24 cellular contexts compared by ENCODE assay signal in the genomic region with DNA sequence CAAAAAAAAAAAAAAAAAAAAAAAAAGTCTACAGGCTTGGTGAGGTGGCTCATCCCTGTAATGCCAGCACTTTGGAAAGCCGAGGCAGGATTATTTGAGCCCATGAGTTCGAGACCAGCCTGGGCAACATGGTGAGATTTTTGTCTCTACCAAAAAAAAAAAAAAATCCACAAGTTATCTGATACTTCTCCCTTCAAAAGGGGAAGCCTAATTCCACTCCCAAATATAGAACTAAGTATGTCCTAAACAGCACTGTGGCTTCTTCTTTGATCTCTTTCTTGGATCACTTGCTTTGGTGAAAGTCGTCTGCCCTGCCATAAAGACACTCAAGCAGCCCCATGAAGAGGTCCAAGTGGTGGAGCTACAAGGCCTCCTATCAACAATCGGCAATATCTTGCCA. TPM values are rescaled to one million over a fixed set of nuclear protein-coding genes. Genes with fewer than 3 reads are reported as not detected.
"Had no signal": no experiment of that assay in that cellular context is flagged by ENCODE, and none has a peak within 500 bp of the region (broad histone marks: within the 10 kb centered on the region; RNA-seq: fewer than 3 reads in every experiment).

No MANE protein-coding gene starts in this region.

- DNase-seq: activated CD4-positive, alpha-beta T cell treated with anti-CD3 and anti-CD28 coated beads, Interleukin-2, amount 10 ng/mL, durations not matched to agents 7 days and 5 days; activated CD8-positive, alpha-beta T cell treated with anti-CD3 and anti-CD28 coated beads, Interleukin-2, amount 10 ng/mL, durations not matched to agents 7 days and 5 days; activated effector memory CD4-positive, alpha-beta T cell treated with Interleukin-2 at 50 U/mL for 16 hours; activated naive CD4-positive, alpha-beta T cell treated with anti-CD3 and anti-CD28 coated beads, Interleukin-2, amount 10 ng/mL, durations not matched to agents 7 days and 5 days; activated naive CD8-positive, alpha-beta T cell treated with anti-CD3 and anti-CD28 coated beads, Interleukin-2, amount 50 U/mL, for 24 hours; activated T-cell treated with anti-CD3 and anti-CD28 coated beads, Interleukin-2, amount 50 U/mL, for 24 hours; anterior cingulate cortex; caudate nucleus; foreskin keratinocyte; lower lobe of right lung; sigmoid colon; stimulated activated CD4-positive, alpha-beta T cell treated with anti-CD3 and anti-CD28 coated beads, Interleukin-4, amount 100 ng/mL, for 4 hours; testis had no signal

- H3K4me2 ChIP-seq: hepatocyte had no signal

- H3K4me1 ChIP-seq: foreskin keratinocyte, lower lobe of right lung, parathyroid adenoma, sigmoid colon, testis had no signal

- H3K27ac ChIP-seq: foreskin keratinocyte, hepatocyte, lower lobe of right lung, parathyroid adenoma, sigmoid colon, testis had no signal

- H3K4me3 Mint-ChIP-seq: activated CD4-positive, alpha-beta T cell treated with anti-CD3 and anti-CD28 coated beads, Interleukin-2, amount 10 ng/mL, durations not matched to agents 7 days and 5 days; activated CD8-positive, alpha-beta T cell treated with anti-CD3 and anti-CD28 coated beads, Interleukin-2, amount 10 ng/mL, durations not matched to agents 7 days and 5 days; activated naive CD4-positive, alpha-beta T cell treated with anti-CD3 and anti-CD28 coated beads, Interleukin-2, amount 10 ng/mL, durations not matched to agents 7 days and 5 days; activated naive CD8-positive, alpha-beta T cell treated with anti-CD3 and anti-CD28 coated beads, Interleukin-2, amount 50 U/mL, for 24 hours; activated T-cell treated with anti-CD3 and anti-CD28 coated beads, Interleukin-2, amount 50 U/mL, for 24 hours; brain; natural killer cell treated with Interleukin-12 subunit alpha and Interleukin-12 subunit beta and Interleukin-15 and Interleukin-18, amount 100 ng/mL, for 72 hours; stimulated activated memory B cell treated with anti-CD40 and anti-IgM and Interleukin-4, amounts not matched to agents 10 μg/mL and 1 μg/mL and 100 μg/mL, for 72 hours; type B pancreatic cell had no signal

- H3K27me3 Mint-ChIP-seq: activated naive CD8-positive, alpha-beta T cell treated with anti-CD3 and anti-CD28 coated beads, Interleukin-2, amount 50 U/mL, for 24 hours; activated T-cell treated with anti-CD3 and anti-CD28 coated beads, Interleukin-2, amount 50 U/mL, for 24 hours had no signal

- H3K4me3 ChIP-seq: hepatocyte, lower lobe of right lung, sigmoid colon, testis had no signal

- ATAC-seq: activated CD4-positive, CD25-positive, alpha-beta regulatory T cell treated with anti-CD3 and anti-CD28 coated beads, Interleukin-2, amount 50 U/mL, for 24 hours; activated CD8-positive, alpha-beta T cell treated with anti-CD3 and anti-CD28 coated beads, Interleukin-2, amount 10 ng/mL, durations not matched to agents 7 days and 5 days; activated naive CD8-positive, alpha-beta T cell treated with anti-CD3 and anti-CD28 coated beads, Interleukin-2, amount 50 U/mL, for 24 hours; foreskin keratinocyte; lower lobe of right lung; natural killer cell treated with Interleukin-12 subunit alpha and Interleukin-12 subunit beta and Interleukin-15 and Interleukin-18, amount 100 ng/mL, for 72 hours; stimulated activated memory B cell treated with anti-CD40 and anti-IgM and Interleukin-4, amounts not matched to agents 10 μg/mL and 1 μg/mL and 100 μg/mL, for 72 hours had no signal

- H3K9me3 Mint-ChIP-seq: activated CD4-positive, alpha-beta T cell treated with anti-CD3 and anti-CD28 coated beads, Interleukin-2, amount 10 ng/mL, durations not matched to agents 7 days and 5 days; activated naive CD8-positive, alpha-beta T cell treated with anti-CD3 and anti-CD28 coated beads, Interleukin-2, amount 50 U/mL, for 24 hours; activated T-cell treated with anti-CD3 and anti-CD28 coated beads, Interleukin-2, amount 50 U/mL, for 24 hours; natural killer cell treated with Interleukin-12 subunit alpha and Interleukin-12 subunit beta and Interleukin-15 and Interleukin-18, amount 100 ng/mL, for 72 hours; stimulated activated memory B cell treated with anti-CD40 and anti-IgM and Interleukin-4, amounts not matched to agents 10 μg/mL and 1 μg/mL and 100 μg/mL, for 72 hours; type B pancreatic cell had no signal

- H3K9me3 ChIP-seq: lower lobe of right lung, sigmoid colon, testis had no signal

- FAIRE-seq: colon had no signal

- H3K27me3 ChIP-seq: foreskin keratinocyte, hepatocyte, sigmoid colon, testis had no signal

- H3K36me3 ChIP-seq: lower lobe of right lung, sigmoid colon had no signal

- H3K9ac ChIP-seq: parathyroid adenoma had no signal

- H3K4me1 Mint-ChIP-seq: activated CD4-positive, alpha-beta T cell treated with anti-CD3 and anti-CD28 coated beads, Interleukin-2, amount 10 ng/mL, durations not matched to agents 7 days and 5 days; activated naive CD4-positive, alpha-beta T cell treated with anti-CD3 and anti-CD28 coated beads, Interleukin-2, amount 10 ng/mL, durations not matched to agents 7 days and 5 days; activated naive CD8-positive, alpha-beta T cell treated with anti-CD3 and anti-CD28 coated beads, Interleukin-2, amount 50 U/mL, for 24 hours; stimulated activated memory B cell treated with anti-CD40 and anti-IgM and Interleukin-4, amounts not matched to agents 10 μg/mL and 1 μg/mL and 100 μg/mL, for 72 hours had no signal

- H3K27ac Mint-ChIP-seq: activated CD4-positive, alpha-beta T cell treated with anti-CD3 and anti-CD28 coated beads, Interleukin-2, amount 10 ng/mL, durations not matched to agents 7 days and 5 days; activated CD8-positive, alpha-beta T cell treated with anti-CD3 and anti-CD28 coated beads, Interleukin-2, amount 10 ng/mL, durations not matched to agents 7 days and 5 days; activated naive CD4-positive, alpha-beta T cell treated with anti-CD3 and anti-CD28 coated beads, Interleukin-2, amount 10 ng/mL, durations not matched to agents 7 days and 5 days; activated naive CD8-positive, alpha-beta T cell treated with anti-CD3 and anti-CD28 coated beads, Interleukin-2, amount 50 U/mL, for 24 hours; activated T-cell treated with anti-CD3 and anti-CD28 coated beads, Interleukin-2, amount 50 U/mL, for 24 hours; brain; natural killer cell treated with Interleukin-12 subunit alpha and Interleukin-12 subunit beta and Interleukin-15 and Interleukin-18, amount 100 ng/mL, for 72 hours; stimulated activated memory B cell treated with anti-CD40 and anti-IgM and Interleukin-4, amounts not matched to agents 10 μg/mL and 1 μg/mL and 100 μg/mL, for 72 hours; type B pancreatic cell had no signal

- H3K36me3 Mint-ChIP-seq: activated naive CD4-positive, alpha-beta T cell treated with anti-CD3 and anti-CD28 coated beads, Interleukin-2, amount 10 ng/mL, durations not matched to agents 7 days and 5 days; brain; natural killer cell treated with Interleukin-12 subunit alpha and Interleukin-12 subunit beta and Interleukin-15 and Interleukin-18, amount 100 ng/mL, for 72 hours; stimulated activated memory B cell treated with anti-CD40 and anti-IgM and Interleukin-4, amounts not matched to agents 10 μg/mL and 1 μg/mL and 100 μg/mL, for 72 hours; type B pancreatic cell had no signal

RNA-seq across cellular contexts. Expression of gene SMIM33, which starts 30.6 kb away (rescaled TPM):
- total RNA-seq: epithelial cell of proximal tubule; fibroblast of lung; foreskin keratinocyte; hepatocyte; lower lobe of right lung; mesenteric fat pad; natural killer cell treated with Interleukin-12 subunit alpha and Interleukin-12 subunit beta and Interleukin-15 and Interleukin-18, amount 100 ng/mL, for 72 hours; sigmoid colon had no signal
- polyA plus RNA-seq: fibroblast of lung, foreskin keratinocyte, hepatocyte had no signal

RNA-seq across cellular contexts. Expression of gene ECSCR, which starts 38.8 kb away (rescaled TPM):
- total RNA-seq: activated CD8-positive, alpha-beta T cell treated with anti-CD3 and anti-CD28 coated beads, Interleukin-2, amount 10 ng/mL, durations not matched to agents 7 days and 5 days; fibroblast of lung; foreskin keratinocyte; natural killer cell treated with Interleukin-12 subunit alpha and Interleukin-12 subunit beta and Interleukin-15 and Interleukin-18, amount 100 ng/mL, for 72 hours had no signal
- polyA plus RNA-seq: foreskin keratinocyte had no signal
